ENCODE assay signal across 10 cellular contexts in the genomic region with DNA sequence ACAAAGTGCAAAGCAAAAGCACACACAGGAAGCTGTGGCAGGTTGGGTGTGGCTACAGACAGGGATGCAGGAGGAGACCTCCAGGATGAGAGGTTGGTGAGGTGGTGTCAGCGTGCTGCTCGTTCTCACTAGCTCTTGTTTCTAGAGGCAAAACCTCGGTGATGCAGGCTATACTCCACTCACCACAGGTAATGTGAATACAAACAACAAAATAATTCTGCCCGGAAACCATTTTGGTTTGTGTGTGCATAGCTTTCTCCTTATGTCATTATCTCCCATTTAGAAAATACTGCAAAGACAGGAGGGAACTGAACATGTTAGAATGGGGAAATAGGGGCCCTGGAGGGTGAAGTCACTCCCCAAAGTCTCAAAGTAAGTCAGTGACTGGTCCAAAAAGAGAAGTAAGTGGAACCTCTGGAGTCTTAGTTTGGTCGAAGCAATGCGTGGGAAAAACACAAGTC. TPM values are rescaled to one million over a fixed set of nuclear protein-coding genes. Genes with fewer than 3 reads are reported as not detected.
A peak's percentile ranks its signal among the peaks of the same experiment; 100 is the strongest.
DNase-seq lines count a peak whose midpoint lies in the region; ATAC-seq, FAIRE-seq and TF ChIP-seq lines count a peak whose summit lies in the region.
"Had no signal": no experiment of that assay in that cellular context is flagged by ENCODE, and none has a peak within 500 bp of the region (broad histone marks: within the 10 kb centered on the region; RNA-seq: fewer than 3 reads in every experiment).

No MANE protein-coding gene starts in this region.

- peak overlapping the region; percentile 84 for H3K4me3 Mint-ChIP-seq in activated naive CD8-positive, alpha-beta T cell treated with anti-CD3 and anti-CD28 coated beads, Interleukin-2, amount 10 ng/mL, durations not matched to agents 7 days and 5 days
- H3K4me3 Mint-ChIP-seq in stimulated activated naive CD8-positive, alpha-beta T cell treated with anti-CD3 and anti-CD28 coated beads, Interleukin-15, Interleukin-2, amounts not matched to agents 100 ng/mL and 50 ng/mL, for 24 hours: peak overlapping the region; percentile 93
- no peak overlapping the region for H3K4me3 Mint-ChIP-seq in chondrocyte (ENCODE audit: unreplicated experiment)

- H3K4me1 ChIP-seq in kidney (ENCODE audit: control insufficient read depth in 1 of 2, insufficient read depth in 1 of 2, low read depth in 1 of 2, low read length in 2 of 2): peaks cover 0 to 2% of the 10 kb centered on the region in 2 donors

- POLR2A ChIA-PET in activated naive CD8-positive, alpha-beta T cell treated with anti-CD3 and anti-CD28 coated beads, Interleukin-2, amount 10 ng/mL, durations not matched to agents 7 days and 5 days (lab: Charles Lee): interaction anchor here (0.6 to 9.1 kb wide), 12 partner anchors 9 to 560 kb away, joined by 3 to 134 read pairs (median 4); a partner anchor contains a TSS

- H3K27me3 Mint-ChIP-seq in activated naive CD8-positive, alpha-beta T cell treated with anti-CD3 and anti-CD28 coated beads, Interleukin-2, amount 10 ng/mL, durations not matched to agents 7 days and 5 days: no peaks in the 10 kb centered on the region
- H3K27me3 Mint-ChIP-seq in stimulated activated naive CD8-positive, alpha-beta T cell treated with anti-CD3 and anti-CD28 coated beads, Interleukin-15, Interleukin-2, amounts not matched to agents 100 ng/mL and 50 ng/mL, for 24 hours: no peaks in the 10 kb centered on the region
- no peaks in the 10 kb centered on the region for H3K27me3 Mint-ChIP-seq in chondrocyte (ENCODE audit: low read depth)

- TF ChIP-seq CTCF in chondrocyte (IDR thresholded peaks at IDR 0.05): no peak
- TF ChIP-seq CTCF in kidney (IDR thresholded peaks at IDR 0.05; ENCODE audit: borderline replicate concordance, extremely low read depth, insufficient read depth): no peak

- H3K27ac ChIP-seq in kidney (ENCODE audit: low read depth in 2 of 2, low read length in 2 of 2): no peak overlapping the region

- H3K9me3 ChIP-seq in kidney (ENCODE audit: control insufficient read depth in 1 of 2, low read length in 2 of 2): no peaks in the 10 kb centered on the region
- H3K9me3 ChIP-seq: heart left ventricle had no signal

- H3K4me1 Mint-ChIP-seq in activated naive CD8-positive, alpha-beta T cell treated with anti-CD3 and anti-CD28 coated beads, Interleukin-2, amount 10 ng/mL, durations not matched to agents 7 days and 5 days: peaks cover 88% of the 10 kb centered on the region
- H3K4me1 Mint-ChIP-seq in stimulated activated naive CD8-positive, alpha-beta T cell treated with anti-CD3 and anti-CD28 coated beads, Interleukin-15, Interleukin-2, amounts not matched to agents 100 ng/mL and 50 ng/mL, for 24 hours (ENCODE audit: low read depth): peaks cover 99% of the 10 kb centered on the region
- H3K4me1 Mint-ChIP-seq in chondrocyte (ENCODE audit: low read depth): peaks cover 16% of the 10 kb centered on the region

- H3K4me3 ChIP-seq in kidney (ENCODE audit: low read length in 2 of 2): no peak overlapping the region

- peak; percentile 85 for ATAC-seq in activated naive CD8-positive, alpha-beta T cell treated with anti-CD3 and anti-CD28 coated beads, Interleukin-2, amount 10 ng/mL, durations not matched to agents 7 days and 5 days (ENCODE audit: low read depth)

- FAIRE-seq in kidney (lab: Jason Lieb, UNC): no peak

- intact Hi-C loops in kidney (cut with DNase I): no loop called here

- no peak overlapping the region for H3K9ac ChIP-seq in kidney (ENCODE audit: low read length in 2 of 2)

- no peaks in the 10 kb centered on the region for H3K9me3 Mint-ChIP-seq in activated naive CD8-positive, alpha-beta T cell treated with anti-CD3 and anti-CD28 coated beads, Interleukin-2, amount 10 ng/mL, durations not matched to agents 7 days and 5 days
- no peaks in the 10 kb centered on the region for H3K9me3 Mint-ChIP-seq in stimulated activated naive CD8-positive, alpha-beta T cell treated with anti-CD3 and anti-CD28 coated beads, Interleukin-15, Interleukin-2, amounts not matched to agents 100 ng/mL and 50 ng/mL, for 24 hours
- no peaks in the 10 kb centered on the region for H3K9me3 Mint-ChIP-seq in chondrocyte (ENCODE audit: low read depth)

- H3K36me3 Mint-ChIP-seq in activated naive CD8-positive, alpha-beta T cell treated with anti-CD3 and anti-CD28 coated beads, Interleukin-2, amount 10 ng/mL, durations not matched to agents 7 days and 5 days: peaks cover 54% of the 10 kb centered on the region
- peaks cover 83% of the 10 kb centered on the region for H3K36me3 Mint-ChIP-seq in stimulated activated naive CD8-positive, alpha-beta T cell treated with anti-CD3 and anti-CD28 coated beads, Interleukin-15, Interleukin-2, amounts not matched to agents 100 ng/mL and 50 ng/mL, for 24 hours (ENCODE audit: low read depth)
- no peaks in the 10 kb centered on the region for H3K36me3 Mint-ChIP-seq in chondrocyte (ENCODE audit: low read depth)

- DNase-seq in activated naive CD4-positive, alpha-beta T cell treated with Interleukin-2 at 50 U/mL for 16 hours: peak; percentile 48
- DNase-seq in activated naive CD4-positive, alpha-beta T cell treated with anti-CD3 and anti-CD28 coated beads, Interleukin-2, amount 50 U/mL, for 16 hours: no peak
- DNase-seq in RPMI7951 (ENCODE audit: low read depth) (peak; percentile 42), chondrocyte (ENCODE audit: low spot score) (no peak), NCI-H2171 treated with DMSO at 0.1 percent for 48 hours (lab: John Stamatoyannopoulos, UW) (no peak), kidney (no peak)
- peak; percentile 65 for DNase-seq in activated naive CD8-positive, alpha-beta T cell treated with anti-CD3 and anti-CD28 coated beads, Interleukin-2, amount 10 ng/mL, durations not matched to agents 7 days and 5 days
- DNase-seq: heart left ventricle, NCI-H2029 had no signal

- no peaks in the 10 kb centered on the region for H3K36me3 ChIP-seq in kidney (ENCODE audit: control insufficient read depth in 1 of 2, insufficient read depth in 2 of 2, low read length in 2 of 2)
- H3K36me3 ChIP-seq: heart left ventricle had no signal

- peak overlapping the region; percentile 90 for H3K27ac Mint-ChIP-seq in activated naive CD8-positive, alpha-beta T cell treated with anti-CD3 and anti-CD28 coated beads, Interleukin-2, amount 10 ng/mL, durations not matched to agents 7 days and 5 days
- H3K27ac Mint-ChIP-seq in stimulated activated naive CD8-positive, alpha-beta T cell treated with anti-CD3 and anti-CD28 coated beads, Interleukin-15, Interleukin-2, amounts not matched to agents 100 ng/mL and 50 ng/mL, for 24 hours: peak overlapping the region; percentile 99
- H3K27ac Mint-ChIP-seq in chondrocyte (ENCODE audit: unreplicated experiment): no peak overlapping the region

RNA-seq across cellular contexts. Expression of a gene that starts 9.4 kb away (rescaled TPM):
- 65.9 and 75.0 TPM in 2 replicates for total RNA-seq in RPMI7951 (2014; rRNA removed; shearing (Covaris generic))
- 1,000 to 10,000 TPM in 1 of 2 experiments, 100 to 1,000 TPM in 1; 965 to 1,009 TPM for total RNA-seq in activated naive CD8-positive, alpha-beta T cell treated with anti-CD3 and anti-CD28 coated beads, Interleukin-2, amount 10 ng/mL, durations not matched to agents 7 days and 5 days
- total RNA-seq in chondrocyte: 0.19 to 1.2 TPM (median 1.00 TPM) in 3 replicates
- total RNA-seq in kidney: 73.5 TPM
- 5.6 TPM for polyA plus RNA-seq in kidney (ENCODE audit: insufficient read depth, low read depth, low replicate concordance)

RNA-seq across cellular contexts. Expression of a gene that starts 39.2 kb away (rescaled TPM):
- 0.20 and 0.48 TPM in 2 replicates for total RNA-seq in RPMI7951 (2014; rRNA removed; shearing (Covaris generic))
- total RNA-seq in activated naive CD8-positive, alpha-beta T cell treated with anti-CD3 and anti-CD28 coated beads, Interleukin-2, amount 10 ng/mL, durations not matched to agents 7 days and 5 days: 1 to 10 TPM; 1.5 to 1.6 TPM
- total RNA-seq in chondrocyte (0.15 TPM in 1 of 3 replicates, not detected in the others), kidney (0.31 TPM)
- 0.17 TPM for polyA plus RNA-seq in kidney (ENCODE audit: insufficient read depth, low read depth, low replicate concordance)
- polyA plus RNA-seq: heart left ventricle had no signal

Comparison
In these comparisons a context has a peak if more than half of its experiments do, and no peak if none do; other contexts are left out.
1. DNase-seq: peak in activated naive CD4-positive, alpha-beta T cell treated with Interleukin-2 at 50 U/mL for 16 hours (single experiment), RPMI7951 (single experiment) and activated naive CD8-positive, alpha-beta T cell treated with anti-CD3 and anti-CD28 coated beads, Interleukin-2, amount 10 ng/mL, durations not matched to agents 7 days and 5 days (single experiment); none in activated naive CD4-positive, alpha-beta T cell treated with anti-CD3 and anti-CD28 coated beads, Interleukin-2, amount 50 U/mL, for 16 hours (single experiment), chondrocyte (single experiment), NCI-H2171 treated with DMSO at 0.1 percent for 48 hours (single experiment) and kidney (single experiment).
2. RNA of a gene that starts 9.4 kb away (total RNA-seq): 965 to 1,009 TPM in activated naive CD8-positive, alpha-beta T cell treated with anti-CD3 and anti-CD28 coated beads, Interleukin-2, amount 10 ng/mL, durations not matched to agents 7 days and 5 days, 65.9 to 75.0 TPM in RPMI7951 and 73.5 TPM in kidney (single experiment); 0.19 to 1.2 TPM in chondrocyte; every median in the first group is over 10 times any median in the second.